In the genomic region with DNA sequence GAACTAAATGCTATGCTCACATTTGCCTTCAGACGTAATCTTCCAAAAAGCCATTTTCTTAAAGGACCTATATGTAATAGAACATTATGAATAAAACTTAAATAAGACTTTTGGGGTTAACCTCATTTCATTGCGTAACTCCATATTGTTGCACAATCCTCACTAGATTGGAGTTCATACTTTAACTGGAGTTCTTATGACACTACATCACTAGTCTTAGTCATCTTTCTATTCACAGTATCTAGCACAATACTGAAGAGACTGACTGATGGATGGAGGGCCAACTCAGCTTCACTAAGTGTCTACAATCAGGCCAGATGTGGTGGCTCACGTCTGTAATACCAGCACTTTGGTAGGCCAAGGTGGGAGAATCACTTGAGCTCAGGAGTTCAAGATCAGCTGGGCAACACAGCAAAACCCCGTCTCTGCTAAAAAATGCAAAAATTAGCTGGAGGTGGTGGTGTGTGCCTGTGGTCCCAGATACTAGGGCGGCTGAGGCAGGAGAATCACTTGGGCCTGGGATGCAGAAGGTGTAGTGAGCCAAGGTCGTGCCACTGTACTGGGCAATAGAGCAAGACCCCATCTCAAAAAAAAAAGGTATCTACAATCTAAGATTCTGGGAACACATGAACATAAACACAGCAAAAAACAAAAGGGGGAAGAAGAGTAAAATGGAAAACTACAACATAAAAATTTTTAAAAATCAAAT, we compare ENCODE assay signal across 13 cellular contexts.
A peak's percentile ranks its signal among the peaks of the same experiment; 100 is the strongest.
DNase-seq lines count a peak whose midpoint lies in the region; ATAC-seq and TF ChIP-seq lines count a peak whose summit lies in the region.
"Had no signal": no experiment of that assay in that cellular context is flagged by ENCODE, and none has a peak within 500 bp of the region (broad histone marks: within the 10 kb centered on the region; RNA-seq: fewer than 3 reads in every experiment).

No MANE protein-coding gene starts in this region.

- H3K27ac ChIP-seq in endodermal cell (ENCODE audit: low read depth, low read length): no peak overlapping the region

- in situ Hi-C loops in KBM-7 (cut with MboI; ENCODE audit: low pct_unique_long_range_greater_than_20kb, low sequenced_read_pairs) (no loop called here), astrocyte of the cerebellum (cut with HindIII; ENCODE audit: low sequenced_read_pairs) (no loop called here)

- no peak overlapping the region for H3K27ac Mint-ChIP-seq in endodermal cell
- H3K27ac Mint-ChIP-seq: CD4-positive, alpha-beta T cell; GM23338; T-helper 1 cell treated with Interleukin-12 subunit alpha and Interleukin-12 subunit beta and Interleukin-4 antibody, amounts not matched to agents 30 μg/mL and 1 μg/mL, for 36 hours had no signal

- no peaks in the 10 kb centered on the region for H3K27me3 ChIP-seq in endodermal cell (ENCODE audit: control insufficient read depth, insufficient read depth, low read length, poor library complexity, severe bottlenecking)

- 86 to 91% methylated on average over 4 to 5 of the region's 6 CpGs for WGBS in endodermal cell (ENCODE audit: insufficient coverage in 1 of 2, insufficient read length in 1 of 2), 2 experiments

- H3K27me3 Mint-ChIP-seq in endodermal cell (ENCODE audit: insufficient read depth): no peaks in the 10 kb centered on the region
- H3K27me3 Mint-ChIP-seq: CD4-positive, alpha-beta T cell had no signal

- TF ChIP-seq CTCF in AG09309 (IDR thresholded peaks at IDR 0.05; ENCODE audit: control insufficient read depth, insufficient read depth, low read depth, low read length, missing control alignments) (no peak), astrocyte of the cerebellum (IDR thresholded peaks at IDR 0.05; ENCODE audit: low read depth, low read length, missing control alignments) (no peak), endodermal cell (conservative IDR thresholded peaks at IDR 0.05) (no peak)

- H3K9me3 Mint-ChIP-seq in endodermal cell: peaks cover 34% of the 10 kb centered on the region
- H3K9me3 Mint-ChIP-seq: T-helper 1 cell treated with Interleukin-12 subunit alpha and Interleukin-12 subunit beta and Interleukin-4 antibody, amounts not matched to agents 30 μg/mL and 1 μg/mL, for 36 hours had no signal

- H3K9me3 ChIP-seq in endodermal cell (ENCODE audit: control insufficient read depth, low read length): no peaks in the 10 kb centered on the region

- no peak overlapping the region for H3K4me3 Mint-ChIP-seq in endodermal cell
- H3K4me3 Mint-ChIP-seq: CD4-positive, alpha-beta T cell; GM23338; T-helper 1 cell treated with Interleukin-12 subunit alpha and Interleukin-12 subunit beta and Interleukin-4 antibody, amounts not matched to agents 30 μg/mL and 1 μg/mL, for 36 hours had no signal

- H3K4me1 Mint-ChIP-seq in endodermal cell: peaks cover 12% of the 10 kb centered on the region
- H3K4me1 Mint-ChIP-seq: GM23338 had no signal

- H3K36me3 ChIP-seq in endodermal cell (ENCODE audit: control insufficient read depth, insufficient read depth, low read length): no peaks in the 10 kb centered on the region

- no peak for ATAC-seq in GM18502 (IDR thresholded peaks at IDR 0.05; ENCODE audit: poor library complexity, unreplicated experiment)
- ATAC-seq: GM23338 had no signal

- H3K9ac ChIP-seq in endodermal cell (ENCODE audit: extremely low read depth, low read length, poor library complexity, severe bottlenecking): no peak overlapping the region

- peaks cover 3% of the 10 kb centered on the region for H3K4me1 ChIP-seq in endodermal cell (ENCODE audit: control insufficient read depth, insufficient read depth, low read length)

- H3K36me3 Mint-ChIP-seq in endodermal cell (ENCODE audit: low read depth): peaks cover 26% of the 10 kb centered on the region

- H3K4me3 ChIP-seq in AG09309 (ENCODE audit: control insufficient read depth, low read depth, low read length) (no peak overlapping the region), astrocyte of the cerebellum (ENCODE audit: low read depth, low read length) (no peak overlapping the region), endodermal cell (ENCODE audit: low read length) (no peak overlapping the region)
- H3K4me3 ChIP-seq: GM23338 had no signal

- DNase-seq in AG09309 (ENCODE audit: low read depth): peak; percentile 64
- peak; percentile 4 for DNase-seq in KBM-7
- DNase-seq in astrocyte of the cerebellum (ENCODE audit: low read depth): peak; percentile 16
- peak; percentile 51 for DNase-seq in kidney tubule cell (ENCODE audit: low spot score)
- no peak for DNase-seq in SHP77 (lab: John Stamatoyannopoulos, UW)
- DNase-seq in T1000 (lab: John Stamatoyannopoulos, UW): no peak
- no peak for DNase-seq in endodermal cell
- DNase-seq: aorta; CD4-positive, alpha-beta T cell; NCI-H524 had no signal

Comparison
In these comparisons a context has a peak if more than half of its experiments do, and no peak if none do; other contexts are left out.
1. DNase-seq: peak in AG09309 (single experiment), KBM-7 (single experiment), astrocyte of the cerebellum (single experiment) and kidney tubule cell (single experiment); none in SHP77 (0 of 2), T1000 (single experiment) and endodermal cell (single experiment).